ENCODE assay signal across 21 cellular contexts in genomic region chr1:177629526-177629925, GRCh38.
A peak's percentile ranks its signal among the peaks of the same experiment; 100 is the strongest.
DNase-seq lines count a peak whose midpoint lies in the region; ATAC-seq, FAIRE-seq and TF ChIP-seq lines count a peak whose summit lies in the region.
"Had no signal": no experiment of that assay in that cellular context is flagged by ENCODE, and none has a peak within 500 bp of the region (broad histone marks: within the 10 kb centered on the region; RNA-seq: fewer than 3 reads in every experiment).

No MANE protein-coding gene starts in this region.

- no peak overlapping the region for H3K27ac ChIP-seq in epithelial cell of prostate

- no peak for ATAC-seq in GM19395 (IDR thresholded peaks at IDR 0.05; ENCODE audit: unreplicated experiment)
- ATAC-seq: GM12878, K562, PC-3 had no signal

- FAIRE-seq in D721Med (lab: Jason Lieb, UNC): peak; percentile 93
- FAIRE-seq: A204.1, GM12878, H1, K562 had no signal

- TF ChIP-seq CTCF in D721Med (IDR thresholded peaks at IDR 0.05; ENCODE audit: insufficient read depth, missing control alignments): no peak

- no peak for DNase-seq in D721Med (ENCODE audit: insufficient read length, low spot score)
- peak; percentile 0 for DNase-seq in amniotic epithelial cell (ENCODE audit: low read depth)
- peak; percentile 20 for DNase-seq in epithelial cell of prostate (ENCODE audit: low read depth, low spot score)
- peak; percentile 26 for DNase-seq in non-pigmented ciliary epithelial cell (ENCODE audit: low read depth)
- DNase-seq in NCI-H510A treated with DMSO at 0.1 percent for 48 hours (lab: John Stamatoyannopoulos, UW): no peak
- DNase-seq in activated naive CD4-positive, alpha-beta T cell treated with Interleukin-2 at 50 U/mL for 16 hours: no peak
- DNase-seq: Caco-2; CD4-positive, alpha-beta T cell; EL; NCI-H1417; NCI-H187; NCI-H2227 treated with DMSO at 0.1 percent for 48 hours; NCI-H524; PC-3; RPMI8226; SHP77 treated with DMSO at 0.1 percent for 48 hours had no signal

Comparison
In these comparisons a context has a peak if more than half of its experiments do, and no peak if none do; other contexts are left out.
1. DNase-seq: peak in amniotic epithelial cell (single experiment), epithelial cell of prostate (single experiment) and non-pigmented ciliary epithelial cell (single experiment); none in D721Med (single experiment), NCI-H510A treated with DMSO at 0.1 percent for 48 hours (single experiment) and activated naive CD4-positive, alpha-beta T cell treated with Interleukin-2 at 50 U/mL for 16 hours (single experiment).